Comparison of ENCODE assay signal across 10 cellular contexts in genomic region chr1:47189844-47190562, GRCh38. TPM values are rescaled to one million over a fixed set of nuclear protein-coding genes. Genes with fewer than 3 reads are reported as not detected.
DNase-seq lines count a peak whose midpoint lies in the region; ATAC-seq and TF ChIP-seq lines count a peak whose summit lies in the region.
"Had no signal": no experiment of that assay in that cellular context is flagged by ENCODE, and none has a peak within 500 bp of the region (broad histone marks: within the 10 kb centered on the region; RNA-seq: fewer than 3 reads in every experiment).

TSS of gene PDZK1IP1 (minus strand) at chr1:47190036. CDS start at chr1:47189932, 104 bp downstream.

- H3K4me3 ChIP-seq in BLaER1 treated with 17β-estradiol and CSF1 and Interleukin-3, amounts not matched to agents 10 nM and 100 nM, result no peak within 1 kb of the TSS
- peak within 1 kb of the TSS in 2 of 4 donors; percentile 8 to 53 for H3K4me3 ChIP-seq in Peyer's patch
- H3K4me3 ChIP-seq in fibroblast of villous mesenchyme (ENCODE audit: low read depth, low read length), result no peak within 1 kb of the TSS
- no peak within 1 kb of the TSS for H3K4me3 ChIP-seq in osteoblast (ENCODE audit: insufficient read depth, low read length)

- H3K4me2 ChIP-seq in BLaER1 treated with 17β-estradiol and CSF1 and Interleukin-3, amounts not matched to agents 10 nM and 100 nM, result peak within 1 kb of the TSS in 9 of 11 experiments; percentile 9 to 66 (median 46); a peak in 10 of 22 replicates
- H3K4me2 ChIP-seq in osteoblast (ENCODE audit: insufficient read depth, low read length), result peak within 1 kb of the TSS; percentile 51

- H4K20me1 ChIP-seq in BLaER1 treated with 17β-estradiol and CSF1 and Interleukin-3, amounts not matched to agents 10 nM and 100 nM, result no peaks in the 10 kb centered on the region
- H4K20me1 ChIP-seq in osteoblast (ENCODE audit: insufficient read depth, low read length), result no peaks in the 10 kb centered on the region

- no peaks in the 10 kb centered on the region for H3K79me2 ChIP-seq in osteoblast (ENCODE audit: insufficient read depth, low read length)

- no peaks in the 10 kb centered on the region for H3K9me3 ChIP-seq in BLaER1 treated with 17β-estradiol and CSF1 and Interleukin-3, amounts not matched to agents 10 nM and 100 nM (replicated peaks in 1 of 11)
- no peaks in the 10 kb centered on the region for H3K9me3 ChIP-seq in Peyer's patch
- no peaks in the 10 kb centered on the region for H3K9me3 ChIP-seq in osteoblast (ENCODE audit: low read depth, low read length)

- peak in 1 of 2 donors; percentile 45 for TF ChIP-seq POLR2A in Peyer's patch (IDR thresholded peaks at IDR 0.05)

- H3K36me3 ChIP-seq in BLaER1 treated with 17β-estradiol and CSF1 and Interleukin-3, amounts not matched to agents 10 nM and 100 nM, result no peaks in the 10 kb centered on the region
- H3K36me3 ChIP-seq in Peyer's patch (no peaks in the 10 kb centered on the region), osteoblast (ENCODE audit: insufficient read depth, low read length) (no peaks in the 10 kb centered on the region)

- TF ChIP-seq CTCF in Peyer's patch (IDR thresholded peaks at IDR 0.05) (no peak), fibroblast of villous mesenchyme (IDR thresholded peaks at IDR 0.05; ENCODE audit: insufficient read depth, low read depth, low read length) (no peak), osteoblast (IDR thresholded peaks at IDR 0.05; ENCODE audit: extremely low read depth, low read depth, low read length) (no peak)

- no peaks in the 10 kb centered on the region for H3K27me3 ChIP-seq in BLaER1 treated with 17β-estradiol and CSF1 and Interleukin-3, amounts not matched to agents 10 nM and 100 nM
- no peaks in the 10 kb centered on the region for H3K27me3 ChIP-seq in Peyer's patch
- H3K27me3 ChIP-seq in osteoblast (ENCODE audit: insufficient read depth, low read length), result no peaks in the 10 kb centered on the region

- peak; percentile 32 to 88 (median 82) for DNase-seq in Peyer's patch
- peak; percentile 23 for DNase-seq in fibroblast of villous mesenchyme (ENCODE audit: low read depth)
- DNase-seq in osteoblast (ENCODE audit: insufficient read length, low spot score, missing footprints), result peak; percentile 92
- DNase-seq in SKM-1 (lab: John Stamatoyannopoulos, UW; ENCODE audit: unreplicated experiment), result no peak
- DNase-seq in NOMO-1 treated with dmso at 0.1 percent for 144 hours (lab: John Stamatoyannopoulos, UW; ENCODE audit: unreplicated experiment), result no peak
- no peak for DNase-seq in NCI-H510A (lab: John Stamatoyannopoulos, UW)

- peak within 1 kb of the TSS in 3 of 11 experiments; percentile 17 to 36 (median 23); a peak in 1 of 22 replicates for H3K9ac ChIP-seq in BLaER1 treated with 17β-estradiol and CSF1 and Interleukin-3, amounts not matched to agents 10 nM and 100 nM

- H3K4me1 ChIP-seq in BLaER1 treated with 17β-estradiol and CSF1 and Interleukin-3, amounts not matched to agents 10 nM and 100 nM, result peaks cover 5 to 24% (median 16%) of the 10 kb centered on the region in 10 experiments; a peak in 18 of 20 replicates
- H3K4me1 ChIP-seq in Peyer's patch (peaks cover 0 to 29% (median 2%) of the 10 kb centered on the region in 4 donors), osteoblast (ENCODE audit: insufficient read depth, low read length) (peaks cover 8% of the 10 kb centered on the region)

- peak within 1 kb of the TSS in 2 of 11 experiments; percentile 2 to 11; a peak in 1 of 22 replicates for H3K27ac ChIP-seq in BLaER1 treated with 17β-estradiol and CSF1 and Interleukin-3, amounts not matched to agents 10 nM and 100 nM
- H3K27ac ChIP-seq in Peyer's patch (peak within 1 kb of the TSS in 3 of 4 donors; percentile 56 to 73 (median 66)), osteoblast (ENCODE audit: low read depth, low read length) (no peak within 1 kb of the TSS)

- no peak for ATAC-seq in HG03175 (IDR thresholded peaks at IDR 0.05; ENCODE audit: unreplicated experiment)

- H2AFZ ChIP-seq in osteoblast (ENCODE audit: low read length), result peak within 1 kb of the TSS; percentile 61

RNA-seq across cellular contexts. Expression of gene PDZK1IP1, which starts in this region (rescaled TPM):
- total RNA-seq in Peyer's patch (100 to 1,000 TPM in 2 of 4 donors, 10 to 100 TPM in 1, 1 to 10 TPM in 1; 5.8 to 224 (median 104) TPM), fibroblast of villous mesenchyme (0.43 TPM in 1 of 2 replicates, not detected in the other), osteoblast (not detected in 2 replicates)
- total RNA-seq: frontal cortex; T-helper 2 cell treated with Interferon-gamma antibody and Interleukin-4, amounts not matched to agents 100 ng/mL and 5 ng/mL, for 36 hours had no signal

Comparison
In these comparisons a context has a peak if more than half of its experiments do, and no peak if none do; other contexts are left out.
1. Peak in DNase-seq in fibroblast of villous mesenchyme; RNA of the gene not detected or under 1 TPM.
2. Peak in DNase-seq and H3K4me2 ChIP-seq in osteoblast; RNA of the gene not detected or under 1 TPM.
3. DNase-seq: peak in Peyer's patch (3 of 3); none in SKM-1 (single experiment), NOMO-1 treated with dmso at 0.1 percent for 144 hours (single experiment) and NCI-H510A (single experiment).